1 cellular context compared by ENCODE assay signal in the genomic region with DNA sequence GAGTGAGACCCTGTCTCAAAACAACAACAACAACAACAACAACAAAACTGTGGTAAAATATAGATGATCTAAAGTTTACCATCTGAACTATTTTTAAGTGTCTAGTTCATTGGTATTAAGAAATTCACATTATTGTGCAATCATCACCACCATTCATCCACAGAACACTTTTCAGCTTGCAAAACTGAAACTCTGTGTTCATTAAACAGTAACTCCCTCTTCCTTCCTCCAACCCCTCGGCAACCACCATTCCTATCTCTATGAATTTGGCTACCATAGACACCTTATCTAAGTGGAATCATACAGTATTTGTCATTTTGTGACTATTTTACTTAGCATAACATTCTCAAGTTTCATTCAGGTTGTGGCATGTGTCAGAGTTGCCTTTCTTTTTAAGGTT.
TF ChIP-seq lines count a peak whose summit lies in the region.

No MANE protein-coding gene starts in this region.

TF ChIP-seq in HEK293T, 16 proteins besides CTCF, POLR2A, EP300 and RAD21 (continued from another document):
- TF ChIP-seq, protein P1, sequence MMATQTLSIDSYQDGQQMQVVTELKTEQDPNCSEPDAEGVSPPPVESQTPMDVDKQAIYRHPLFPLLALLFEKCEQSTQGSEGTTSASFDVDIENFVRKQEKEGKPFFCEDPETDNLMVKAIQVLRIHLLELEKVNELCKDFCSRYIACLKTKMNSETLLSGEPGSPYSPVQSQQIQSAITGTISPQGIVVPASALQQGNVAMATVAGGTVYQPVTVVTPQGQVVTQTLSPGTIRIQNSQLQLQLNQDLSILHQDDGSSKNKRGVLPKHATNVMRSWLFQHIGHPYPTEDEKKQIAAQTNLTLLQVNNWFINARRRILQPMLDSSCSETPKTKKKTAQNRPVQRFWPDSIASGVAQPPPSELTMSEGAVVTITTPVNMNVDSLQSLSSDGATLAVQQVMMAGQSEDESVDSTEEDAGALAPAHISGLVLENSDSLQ (IDR thresholded peaks at IDR 0.05): no peak
- TF ChIP-seq CTBP1 (IDR thresholded peaks at IDR 0.05; ENCODE audit: borderline replicate concordance) (no peak), L3MBTL2 (conservative IDR thresholded peaks at IDR 0.05) (no peak), FOXM1 (IDR thresholded peaks at IDR 0.05; ENCODE audit: borderline replicate concordance) (no peak), SP1 (IDR thresholded peaks at IDR 0.05) (no peak), TARDBP (IDR thresholded peaks at IDR 0.05) (no peak), ZNF384 (IDR thresholded peaks at IDR 0.05) (no peak)
